Comparison of ENCODE assay signal across 1 cellular context in the genomic region with DNA sequence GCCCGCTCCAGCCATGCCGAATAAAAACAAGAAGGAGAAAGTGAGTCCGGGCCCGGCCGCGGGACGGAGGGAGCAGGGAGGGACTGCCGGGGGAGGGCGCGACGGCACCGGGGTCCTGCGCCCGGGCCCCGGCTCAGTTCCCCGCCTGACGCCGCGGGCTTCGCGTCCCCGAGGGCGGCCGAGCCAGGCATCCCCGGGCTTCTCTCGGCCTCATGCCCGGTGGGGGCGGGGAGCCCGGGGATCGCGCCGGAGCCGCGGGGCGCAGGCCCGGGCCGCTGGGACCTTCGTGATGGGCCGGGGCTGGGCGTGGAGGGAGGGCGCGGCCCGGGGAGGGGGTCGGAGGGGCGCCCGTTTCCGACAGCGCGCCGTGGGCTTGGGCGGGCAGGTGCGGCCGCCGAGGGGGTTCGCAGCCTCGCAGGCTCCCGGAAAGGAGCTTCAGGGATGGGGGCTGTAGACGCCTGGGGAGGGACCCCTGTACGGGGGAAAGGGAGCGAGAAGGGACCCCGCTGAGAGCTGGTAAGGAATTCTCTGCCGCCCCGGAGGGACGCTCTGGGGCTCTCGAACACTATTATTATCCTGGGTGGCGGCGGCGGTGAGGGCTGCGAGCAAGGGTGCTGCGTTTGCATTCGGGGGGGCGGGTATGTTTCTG.
A peak's percentile ranks its signal among the peaks of the same experiment; 100 is the strongest.
TF ChIP-seq lines count a peak whose summit lies in the region.

No MANE protein-coding gene starts in this region.

TF ChIP-seq in HEK293, 187 proteins besides CTCF, POLR2A, EP300 and RAD21 (continued from another document):
- TF ChIP-seq, protein P1, sequence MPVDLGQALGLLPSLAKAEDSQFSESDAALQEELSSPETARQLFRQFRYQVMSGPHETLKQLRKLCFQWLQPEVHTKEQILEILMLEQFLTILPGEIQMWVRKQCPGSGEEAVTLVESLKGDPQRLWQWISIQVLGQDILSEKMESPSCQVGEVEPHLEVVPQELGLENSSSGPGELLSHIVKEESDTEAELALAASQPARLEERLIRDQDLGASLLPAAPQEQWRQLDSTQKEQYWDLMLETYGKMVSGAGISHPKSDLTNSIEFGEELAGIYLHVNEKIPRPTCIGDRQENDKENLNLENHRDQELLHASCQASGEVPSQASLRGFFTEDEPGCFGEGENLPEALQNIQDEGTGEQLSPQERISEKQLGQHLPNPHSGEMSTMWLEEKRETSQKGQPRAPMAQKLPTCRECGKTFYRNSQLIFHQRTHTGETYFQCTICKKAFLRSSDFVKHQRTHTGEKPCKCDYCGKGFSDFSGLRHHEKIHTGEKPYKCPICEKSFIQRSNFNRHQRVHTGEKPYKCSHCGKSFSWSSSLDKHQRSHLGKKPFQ (tag by site-specific recombination; IDR thresholded peaks at IDR 0.05), result no peak
- TF ChIP-seq MYNN (tag by site-specific recombination; IDR thresholded peaks at IDR 0.05; ENCODE audit: borderline replicate concordance) (no peak), ZNF266 (tag by site-specific recombination; IDR thresholded peaks at IDR 0.05; ENCODE audit: low read depth) (no peak), HOXA7 (CRISPR knock-in tag; IDR thresholded peaks at IDR 0.05; ENCODE audit: borderline replicate concordance) (no peak), ZNF571 (tag by site-specific recombination; IDR thresholded peaks at IDR 0.05) (no peak), KLF8 (tag by site-specific recombination; IDR thresholded peaks at IDR 0.05) (peak; percentile 28; the same call in 1 of the 2 replicates), ZNF660 (tag by site-specific recombination; IDR thresholded peaks at IDR 0.05) (0 out of 2 replicates have a peak, but pooled peaks have one; percentile 20), ZNF155 (tag by site-specific recombination; IDR thresholded peaks at IDR 0.05) (no peak), YY1 (tag by site-specific recombination; IDR thresholded peaks at IDR 0.05) (no peak), OVOL3 (tag by site-specific recombination; IDR thresholded peaks at IDR 0.05) (no peak), ZNF521 (tag by site-specific recombination; IDR thresholded peaks at IDR 0.05) (no peak), ZBTB21 (tag by site-specific recombination; IDR thresholded peaks at IDR 0.05) (no peak), ZNF121 (tag by site-specific recombination; IDR thresholded peaks at IDR 0.05) (no peak), ZNF404 (tag by site-specific recombination; IDR thresholded peaks at IDR 0.05) (no peak), ZNF624 (tag by site-specific recombination; IDR thresholded peaks at IDR 0.05) (no peak), ZNF184 (tag by site-specific recombination; IDR thresholded peaks at IDR 0.05) (no peak), ZNF350 (tag by site-specific recombination; IDR thresholded peaks at IDR 0.05) (no peak), ZIC2 (tag by site-specific recombination; IDR thresholded peaks at IDR 0.05) (peak; percentile 75)
- TF ChIP-seq, protein P2, sequence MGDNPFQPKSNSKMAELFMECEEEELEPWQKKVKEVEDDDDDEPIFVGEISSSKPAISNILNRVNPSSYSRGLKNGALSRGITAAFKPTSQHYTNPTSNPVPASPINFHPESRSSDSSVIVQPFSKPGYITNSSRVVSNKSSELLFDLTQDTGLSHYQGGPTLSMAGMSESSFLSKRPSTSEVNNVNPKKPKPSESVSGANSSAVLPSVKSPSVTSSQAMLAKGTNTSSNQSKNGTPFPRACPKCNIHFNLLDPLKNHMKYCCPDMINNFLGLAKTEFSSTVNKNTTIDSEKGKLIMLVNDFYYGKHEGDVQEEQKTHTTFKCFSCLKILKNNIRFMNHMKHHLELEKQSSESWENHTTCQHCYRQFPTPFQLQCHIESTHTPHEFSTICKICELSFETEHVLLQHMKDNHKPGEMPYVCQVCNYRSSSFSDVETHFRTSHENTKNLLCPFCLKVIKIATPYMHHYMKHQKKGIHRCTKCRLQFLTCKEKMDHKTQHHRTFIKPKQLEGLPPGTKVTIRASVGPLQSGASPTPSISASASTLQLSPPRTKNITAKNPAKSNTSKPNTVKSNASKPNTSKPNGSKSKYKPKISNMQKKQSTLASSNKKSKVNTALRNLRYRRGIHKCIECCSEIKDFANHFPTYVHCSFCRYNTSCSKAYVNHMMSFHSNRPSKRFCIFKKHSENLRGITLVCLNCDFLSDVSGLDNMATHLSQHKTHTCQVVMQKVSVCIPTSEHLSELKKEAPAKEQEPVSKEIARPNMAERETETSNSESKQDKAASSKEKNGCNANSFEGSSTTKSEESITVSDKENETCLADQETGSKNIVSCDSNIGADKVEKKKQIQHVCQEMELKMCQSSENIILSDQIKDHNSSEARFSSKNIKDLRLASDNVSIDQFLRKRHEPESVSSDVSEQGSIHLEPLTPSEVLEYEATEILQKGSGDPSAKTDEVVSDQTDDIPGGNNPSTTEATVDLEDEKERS (tag by site-specific recombination; IDR thresholded peaks at IDR 0.05), result no peak
- TF ChIP-seq, protein P3, sequence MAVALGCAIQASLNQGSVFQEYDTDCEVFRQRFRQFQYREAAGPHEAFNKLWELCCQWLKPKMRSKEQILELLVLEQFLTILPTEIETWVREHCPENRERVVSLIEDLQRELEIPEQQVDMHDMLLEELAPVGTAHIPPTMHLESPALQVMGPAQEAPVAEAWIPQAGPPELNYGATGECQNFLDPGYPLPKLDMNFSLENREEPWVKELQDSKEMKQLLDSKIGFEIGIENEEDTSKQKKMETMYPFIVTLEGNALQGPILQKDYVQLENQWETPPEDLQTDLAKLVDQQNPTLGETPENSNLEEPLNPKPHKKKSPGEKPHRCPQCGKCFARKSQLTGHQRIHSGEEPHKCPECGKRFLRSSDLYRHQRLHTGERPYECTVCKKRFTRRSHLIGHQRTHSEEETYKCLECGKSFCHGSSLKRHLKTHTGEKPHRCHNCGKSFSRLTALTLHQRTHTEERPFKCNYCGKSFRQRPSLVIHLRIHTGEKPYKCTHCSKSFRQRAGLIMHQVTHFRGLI (tag by site-specific recombination; IDR thresholded peaks at IDR 0.05), result no peak
- TF ChIP-seq, protein P4, sequence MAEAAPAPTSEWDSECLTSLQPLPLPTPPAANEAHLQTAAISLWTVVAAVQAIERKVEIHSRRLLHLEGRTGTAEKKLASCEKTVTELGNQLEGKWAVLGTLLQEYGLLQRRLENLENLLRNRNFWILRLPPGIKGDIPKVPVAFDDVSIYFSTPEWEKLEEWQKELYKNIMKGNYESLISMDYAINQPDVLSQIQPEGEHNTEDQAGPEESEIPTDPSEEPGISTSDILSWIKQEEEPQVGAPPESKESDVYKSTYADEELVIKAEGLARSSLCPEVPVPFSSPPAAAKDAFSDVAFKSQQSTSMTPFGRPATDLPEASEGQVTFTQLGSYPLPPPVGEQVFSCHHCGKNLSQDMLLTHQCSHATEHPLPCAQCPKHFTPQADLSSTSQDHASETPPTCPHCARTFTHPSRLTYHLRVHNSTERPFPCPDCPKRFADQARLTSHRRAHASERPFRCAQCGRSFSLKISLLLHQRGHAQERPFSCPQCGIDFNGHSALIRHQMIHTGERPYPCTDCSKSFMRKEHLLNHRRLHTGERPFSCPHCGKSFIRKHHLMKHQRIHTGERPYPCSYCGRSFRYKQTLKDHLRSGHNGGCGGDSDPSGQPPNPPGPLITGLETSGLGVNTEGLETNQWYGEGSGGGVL (tag by site-specific recombination; IDR thresholded peaks at IDR 0.05), result peak; percentile 48; the same call in 1 of the 2 replicates
